ENCODE assay signal across 36 cellular contexts in genomic region chr7:121489440-121489839, GRCh38.
"Had no signal": no experiment of that assay in that cellular context is flagged by ENCODE, and none has a peak within 500 bp of the region (broad histone marks: within the 10 kb centered on the region; RNA-seq: fewer than 3 reads in every experiment).

No MANE protein-coding gene starts in this region.

- H3K27ac Mint-ChIP-seq: activated CD4-positive, alpha-beta memory T cell treated with anti-CD3 and anti-CD28 coated beads, Interleukin-2, amount 10 ng/mL, durations not matched to agents 7 days and 5 days; activated CD4-positive, alpha-beta T cell treated with anti-CD3 and anti-CD28 coated beads for 36 hours; activated CD4-positive, alpha-beta T cell treated with anti-CD3 and anti-CD28 coated beads, Interleukin-2, amount 10 ng/mL, durations not matched to agents 7 days and 5 days; activated CD8-positive, alpha-beta memory T cell treated with anti-CD3 and anti-CD28 coated beads, Interleukin-2, amount 10 ng/mL, durations not matched to agents 7 days and 5 days; activated CD8-positive, alpha-beta T cell treated with anti-CD3 and anti-CD28 coated beads, Interleukin-2, amount 10 ng/mL, durations not matched to agents 7 days and 5 days; activated naive CD4-positive, alpha-beta T cell treated with anti-CD3 and anti-CD28 coated beads, Interleukin-2, amount 10 ng/mL, durations not matched to agents 7 days and 5 days; activated naive CD4-positive, alpha-beta T cell treated with anti-CD3 and anti-CD28 coated beads, Interleukin-2, amount 50 U/mL, for 24 hours; activated naive CD8-positive, alpha-beta T cell; activated T-cell treated with anti-CD3 and anti-CD28 coated beads, Interleukin-2, amount 50 U/mL, for 24 hours; activated T-helper 2 cell treated with anti-CD3 and anti-CD28 coated beads, Interferon-gamma antibody, Interleukin-2, Interleukin-4, amounts not matched to agents 10 μg/mL and 5 μg/mL and 100 μg/mL, durations not matched to agents 14 hours and 24 hours and 36 hours; T-helper 1 cell treated with Interleukin-12 subunit alpha and Interleukin-12 subunit beta and Interleukin-4 antibody, amounts not matched to agents 30 μg/mL and 1 μg/mL, for 36 hours; T-helper 2 cell treated with Interferon-gamma antibody and Interleukin-4, amounts not matched to agents 5 μg/mL and 100 μg/mL, for 36 hours had no signal

- H3K36me3 ChIP-seq: adrenal gland, brain microvascular endothelial cell, breast epithelium had no signal

- ATAC-seq: activated CD4-positive, alpha-beta T cell treated with anti-CD3 and anti-CD28 coated beads for 36 hours; activated CD4-positive, CD25-positive, alpha-beta regulatory T cell treated with anti-CD3 and anti-CD28 coated beads, Interleukin-2, amount 50 U/mL, for 24 hours; activated CD8-positive, alpha-beta memory T cell treated with anti-CD3 and anti-CD28 coated beads, Interleukin-2, amount 10 ng/mL, durations not matched to agents 7 days and 5 days; activated CD8-positive, alpha-beta T cell treated with anti-CD3 and anti-CD28 coated beads, Interleukin-2, amount 10 ng/mL, durations not matched to agents 7 days and 5 days; body of pancreas had no signal

- H3K4me1 ChIP-seq: adrenal gland, body of pancreas, breast epithelium had no signal

- DNase-seq: activated CD4-positive, alpha-beta memory T cell treated with anti-CD3 and anti-CD28 coated beads, Interleukin-2, amount 10 ng/mL, durations not matched to agents 7 days and 5 days; activated CD4-positive, alpha-beta T cell treated with anti-CD3 and anti-CD28 coated beads for 1 hour; activated CD4-positive, alpha-beta T cell treated with anti-CD3 and anti-CD28 coated beads for 36 hours; activated CD4-positive, alpha-beta T cell treated with anti-CD3 and anti-CD28 coated beads for 48 hours; activated CD4-positive, alpha-beta T cell treated with anti-CD3 and anti-CD28 coated beads, Interleukin-2, amount 10 ng/mL, durations not matched to agents 7 days and 5 days; activated CD4-positive, alpha-beta T cell treated with anti-CD3 and anti-CD28 coated beads, Interleukin-2, amount 50 U/mL, for 48 hours; activated CD4-positive, CD25-positive, alpha-beta regulatory T cell; activated CD8-positive, alpha-beta memory T cell treated with anti-CD3 and anti-CD28 coated beads for 24 hours; activated CD8-positive, alpha-beta memory T cell treated with anti-CD3 and anti-CD28 coated beads, Interleukin-2, amount 10 ng/mL, durations not matched to agents 7 days and 5 days; activated CD8-positive, alpha-beta memory T cell treated with anti-CD3 and anti-CD28 coated beads, Interleukin-2, amount 50 U/mL, for 48 hours; activated CD8-positive, alpha-beta T cell treated with anti-CD3 and anti-CD28 coated beads, Interleukin-2, amount 10 ng/mL, durations not matched to agents 7 days and 5 days; activated effector memory CD4-positive, alpha-beta T cell treated with Interleukin-2 at 50 U/mL for 16 hours; activated gamma-delta T cell; activated naive CD4-positive, alpha-beta T cell treated with anti-CD3 and anti-CD28 coated beads, Interleukin-2, amount 10 ng/mL, durations not matched to agents 7 days and 5 days; activated naive CD4-positive, alpha-beta T cell treated with Interleukin-2 at 50 U/mL for 16 hours; activated T-cell treated with anti-CD3 and anti-CD28 coated beads, Interleukin-2, amount 50 U/mL, for 24 hours; activated T-cell treated with anti-CD3 and anti-CD28 coated beads, Interleukin-2, amount 50 U/mL, for 48 hours; adrenal gland; amniotic stem cell; aorta; body of pancreas; brain microvascular endothelial cell; central memory CD4-positive, alpha-beta T cell; T-helper 2 cell; T-helper 9 cell had no signal

- H3K27me3 Mint-ChIP-seq: activated naive CD4-positive, alpha-beta T cell treated with anti-CD3 and anti-CD28 coated beads, Interleukin-2, amount 50 U/mL, for 24 hours; activated naive CD8-positive, alpha-beta T cell had no signal

- H3K36me3 Mint-ChIP-seq: activated naive CD4-positive, alpha-beta T cell treated with anti-CD3 and anti-CD28 coated beads, Interleukin-2, amount 10 ng/mL, durations not matched to agents 7 days and 5 days; activated naive CD4-positive, alpha-beta T cell treated with anti-CD3 and anti-CD28 coated beads, Interleukin-2, amount 50 U/mL, for 24 hours; activated naive CD8-positive, alpha-beta T cell had no signal

- H3K4me3 ChIP-seq: adrenal gland, body of pancreas, breast epithelium had no signal

- H3K4me3 Mint-ChIP-seq: activated CD4-positive, alpha-beta memory T cell treated with anti-CD3 and anti-CD28 coated beads, Interleukin-2, amount 10 ng/mL, durations not matched to agents 7 days and 5 days; activated CD4-positive, alpha-beta T cell treated with anti-CD3 and anti-CD28 coated beads for 36 hours; activated CD4-positive, alpha-beta T cell treated with anti-CD3 and anti-CD28 coated beads, Interleukin-2, amount 10 ng/mL, durations not matched to agents 7 days and 5 days; activated CD8-positive, alpha-beta memory T cell treated with anti-CD3 and anti-CD28 coated beads, Interleukin-2, amount 10 ng/mL, durations not matched to agents 7 days and 5 days; activated CD8-positive, alpha-beta T cell treated with anti-CD3 and anti-CD28 coated beads, Interleukin-2, amount 10 ng/mL, durations not matched to agents 7 days and 5 days; activated naive CD4-positive, alpha-beta T cell treated with anti-CD3 and anti-CD28 coated beads, Interleukin-2, amount 10 ng/mL, durations not matched to agents 7 days and 5 days; activated naive CD4-positive, alpha-beta T cell treated with anti-CD3 and anti-CD28 coated beads, Interleukin-2, amount 50 U/mL, for 24 hours; activated naive CD8-positive, alpha-beta T cell; activated T-cell treated with anti-CD3 and anti-CD28 coated beads, Interleukin-2, amount 50 U/mL, for 24 hours; T-helper 1 cell treated with Interleukin-12 subunit alpha and Interleukin-12 subunit beta and Interleukin-4 antibody, amounts not matched to agents 30 μg/mL and 1 μg/mL, for 36 hours; T-helper 2 cell treated with Interferon-gamma antibody and Interleukin-4, amounts not matched to agents 5 μg/mL and 100 μg/mL, for 36 hours had no signal

- FAIRE-seq: astrocyte, colon, TTC549 had no signal

- H3K27me3 ChIP-seq: adrenal gland, body of pancreas, brain microvascular endothelial cell, breast epithelium had no signal

- H3K4me1 Mint-ChIP-seq: activated CD4-positive, alpha-beta T cell treated with anti-CD3 and anti-CD28 coated beads, Interleukin-2, amount 10 ng/mL, durations not matched to agents 7 days and 5 days; activated naive CD4-positive, alpha-beta T cell treated with anti-CD3 and anti-CD28 coated beads, Interleukin-2, amount 10 ng/mL, durations not matched to agents 7 days and 5 days had no signal

- H3K9me3 ChIP-seq: adrenal gland, body of pancreas, breast epithelium had no signal

- H3K27ac ChIP-seq: adrenal gland, body of pancreas, brain microvascular endothelial cell, breast epithelium, VCaP had no signal

- H3K9me3 Mint-ChIP-seq: activated CD4-positive, alpha-beta memory T cell treated with anti-CD3 and anti-CD28 coated beads, Interleukin-2, amount 10 ng/mL, durations not matched to agents 7 days and 5 days; activated CD4-positive, alpha-beta T cell treated with anti-CD3 and anti-CD28 coated beads, Interleukin-2, amount 10 ng/mL, durations not matched to agents 7 days and 5 days; activated naive CD4-positive, alpha-beta T cell treated with anti-CD3 and anti-CD28 coated beads, Interleukin-2, amount 10 ng/mL, durations not matched to agents 7 days and 5 days; activated naive CD4-positive, alpha-beta T cell treated with anti-CD3 and anti-CD28 coated beads, Interleukin-2, amount 50 U/mL, for 24 hours; activated T-cell treated with anti-CD3 and anti-CD28 coated beads, Interleukin-2, amount 50 U/mL, for 24 hours; activated T-helper 2 cell treated with anti-CD3 and anti-CD28 coated beads, Interferon-gamma antibody, Interleukin-2, Interleukin-4, amounts not matched to agents 10 μg/mL and 5 μg/mL and 100 μg/mL, durations not matched to agents 14 hours and 24 hours and 36 hours; T-helper 1 cell treated with Interleukin-12 subunit alpha and Interleukin-12 subunit beta and Interleukin-4 antibody, amounts not matched to agents 30 μg/mL and 1 μg/mL, for 36 hours; T-helper 2 cell treated with Interferon-gamma antibody and Interleukin-4, amounts not matched to agents 5 μg/mL and 100 μg/mL, for 36 hours had no signal
